ENCODE assay signal across 17 cellular contexts in the genomic region with DNA sequence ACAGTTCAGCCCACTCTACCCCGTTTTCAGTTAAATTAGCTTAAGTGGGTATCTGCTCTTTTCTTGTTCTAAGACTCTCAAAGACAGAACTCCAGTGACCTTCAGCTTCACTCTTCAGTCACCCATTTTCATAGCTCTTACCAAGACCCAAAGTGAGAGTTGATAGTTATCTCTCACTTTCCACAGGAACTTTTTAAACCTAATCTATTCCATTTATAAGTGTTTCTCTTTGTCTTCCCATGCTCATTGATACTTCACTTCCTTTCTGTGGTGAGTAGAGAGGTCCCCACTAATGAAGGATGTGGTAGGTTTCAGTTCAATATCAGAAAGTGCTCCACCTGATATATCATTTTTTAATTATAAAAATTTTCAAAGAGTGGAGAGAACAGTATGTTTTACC.
"Had no signal": no experiment of that assay in that cellular context is flagged by ENCODE, and none has a peak within 500 bp of the region (broad histone marks: within the 10 kb centered on the region; RNA-seq: fewer than 3 reads in every experiment).

No MANE protein-coding gene starts in this region.

- H3K4me1 Mint-ChIP-seq: brain, nephron had no signal

- H3K27ac Mint-ChIP-seq: activated CD4-positive, alpha-beta memory T cell treated with anti-CD3 and anti-CD28 coated beads for 36 hours; activated naive CD4-positive, alpha-beta T cell treated with anti-CD3 and anti-CD28 coated beads for 36 hours; brain; dendritic cell treated with granulocyte-macrophage colony-stimulating factor and Interleukin-4, amounts not matched to agents 40 ng/mL and 50 ng/mL, for 4 days; effector memory CD8-positive, alpha-beta T cell; nephron; stimulated activated effector memory CD8-positive, alpha-beta T cell treated with anti-CD3 and anti-CD28 coated beads, Interleukin-12 subunit alpha, Interleukin-12 subunit beta, amount 100 ng/mL, for 72 hours had no signal

- ATAC-seq: effector memory CD8-positive, alpha-beta T cell; left ventricle myocardium superior; right lobe of liver; stimulated activated effector memory CD8-positive, alpha-beta T cell treated with anti-CD3 and anti-CD28 coated beads, Interleukin-12 subunit alpha, Interleukin-12 subunit beta, amount 100 ng/mL, for 72 hours had no signal

- H3K9me3 Mint-ChIP-seq: effector memory CD8-positive, alpha-beta T cell; stimulated activated effector memory CD8-positive, alpha-beta T cell treated with anti-CD3 and anti-CD28 coated beads, Interleukin-12 subunit alpha, Interleukin-12 subunit beta, amount 100 ng/mL, for 72 hours had no signal

- DNase-seq: activated CD4-positive, alpha-beta memory T cell treated with anti-CD3 and anti-CD28 coated beads for 36 hours; activated CD8-positive, alpha-beta memory T cell treated with anti-CD3 and anti-CD28 coated beads, Interleukin-2, amount 50 U/mL, for 48 hours; activated naive CD4-positive, alpha-beta T cell treated with anti-CD3 and anti-CD28 coated beads for 36 hours; amniotic stem cell; effector memory CD8-positive, alpha-beta T cell; kidney; left ventricle myocardium superior; mesendoderm; occipital lobe; right lobe of liver; substantia nigra; T1000; trophoblast cell had no signal

- H3K27me3 Mint-ChIP-seq: brain had no signal

- H3K36me3 Mint-ChIP-seq: activated CD4-positive, alpha-beta memory T cell treated with anti-CD3 and anti-CD28 coated beads for 36 hours; stimulated activated effector memory CD8-positive, alpha-beta T cell treated with anti-CD3 and anti-CD28 coated beads, Interleukin-12 subunit alpha, Interleukin-12 subunit beta, amount 100 ng/mL, for 72 hours had no signal

- H3K4me3 Mint-ChIP-seq: activated CD4-positive, alpha-beta memory T cell treated with anti-CD3 and anti-CD28 coated beads for 36 hours; activated naive CD4-positive, alpha-beta T cell treated with anti-CD3 and anti-CD28 coated beads for 36 hours; brain; dendritic cell treated with granulocyte-macrophage colony-stimulating factor and Interleukin-4, amounts not matched to agents 40 ng/mL and 50 ng/mL, for 4 days; effector memory CD8-positive, alpha-beta T cell; nephron; stimulated activated effector memory CD8-positive, alpha-beta T cell treated with anti-CD3 and anti-CD28 coated beads, Interleukin-12 subunit alpha, Interleukin-12 subunit beta, amount 100 ng/mL, for 72 hours had no signal
